9 cellular contexts compared by ENCODE assay signal in the genomic region with DNA sequence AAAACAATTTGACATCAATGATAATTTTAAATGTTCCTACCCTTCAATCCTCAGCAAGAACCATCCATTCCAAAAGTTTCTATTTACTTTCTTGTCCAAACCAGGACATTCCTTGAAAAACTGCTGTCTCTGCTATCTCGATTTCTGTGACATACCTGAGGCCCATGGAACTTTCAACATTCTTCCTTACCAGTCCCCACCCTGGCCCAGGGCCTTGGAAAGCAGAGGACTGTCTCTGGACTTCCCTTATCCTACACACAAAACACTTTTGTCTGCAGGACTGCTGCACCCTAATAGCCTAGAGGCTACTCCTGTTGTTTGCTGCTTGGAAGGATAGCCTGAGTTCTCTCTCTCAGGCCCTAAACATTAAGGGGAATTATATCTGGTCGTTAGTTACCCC.
"Had no signal": no experiment of that assay in that cellular context is flagged by ENCODE, and none has a peak within 500 bp of the region (broad histone marks: within the 10 kb centered on the region; RNA-seq: fewer than 3 reads in every experiment).

No MANE protein-coding gene starts in this region.

- H2AFZ ChIP-seq: GM23248, GM23338 had no signal

- H3K27ac ChIP-seq: GM23248 had no signal

- H3K4me2 ChIP-seq: GM23338 had no signal

- H3K9me3 ChIP-seq: HAP-1 had no signal

- H3K9ac ChIP-seq: GM23248 had no signal

- H3K4me1 ChIP-seq: HAP-1 had no signal

- ATAC-seq: GM23338, HCT116 had no signal

- H3K36me3 ChIP-seq: HAP-1 had no signal

- H3K4me3 ChIP-seq: GM23248, GM23338, HAP-1 had no signal

- DNase-seq: GM23248, GOT3, H7, H9, HCEC 1CT, HFFc6 had no signal
